11 cellular contexts compared by ENCODE assay signal in genomic region chr17:78976907-78977680, GRCh38. TPM values are rescaled to one million over a fixed set of nuclear protein-coding genes. Genes with fewer than 3 reads are reported as not detected.
DNase-seq lines count a peak whose midpoint lies in the region; ATAC-seq and TF ChIP-seq lines count a peak whose summit lies in the region.
"Had no signal": no experiment of that assay in that cellular context is flagged by ENCODE, and none has a peak within 500 bp of the region (broad histone marks: within the 10 kb centered on the region; RNA-seq: fewer than 3 reads in every experiment).

No MANE protein-coding gene starts in this region.

- peaks cover 23% of the 10 kb centered on the region for H3F3A ChIP-seq in neural progenitor cell (ENCODE audit: low read depth)

- H3K27me3 Mint-ChIP-seq in neural progenitor cell (ENCODE audit: insufficient read depth, low read depth) (peaks cover 6% of the 10 kb centered on the region), endothelial cell (ENCODE audit: unreplicated experiment) (peaks cover 3% of the 10 kb centered on the region)

- H3K27ac ChIP-seq in BLaER1 treated with 17β-estradiol and CSF1 and Interleukin-3, amounts not matched to agents 10 nM and 100 nM: peak overlapping the region in 3 of 11 experiments; percentile 13 to 85 (median 15); a peak in 3 of 22 replicates
- H3K27ac ChIP-seq in mammary epithelial cell (ENCODE audit: insufficient read depth, low read depth, low read length) (no peak overlapping the region), neural progenitor cell (no peak overlapping the region)

- no peaks in the 10 kb centered on the region for H3K9me3 Mint-ChIP-seq in neural progenitor cell
- H3K9me3 Mint-ChIP-seq in endothelial cell (ENCODE audit: unreplicated experiment): no peaks in the 10 kb centered on the region
- H3K9me3 Mint-ChIP-seq: immature natural killer cell had no signal

- H3K36me3 Mint-ChIP-seq in neural progenitor cell: no peaks in the 10 kb centered on the region
- no peaks in the 10 kb centered on the region for H3K36me3 Mint-ChIP-seq in endothelial cell (ENCODE audit: low read depth, unreplicated experiment)
- H3K36me3 Mint-ChIP-seq: immature natural killer cell had no signal

- H3K27me3 ChIP-seq in BLaER1 treated with 17β-estradiol and CSF1 and Interleukin-3, amounts not matched to agents 10 nM and 100 nM: no peaks in the 10 kb centered on the region
- no peaks in the 10 kb centered on the region for H3K27me3 ChIP-seq in mammary epithelial cell (ENCODE audit: insufficient read depth, low read length)
- no peaks in the 10 kb centered on the region for H3K27me3 ChIP-seq in neural progenitor cell

- peak overlapping the region; percentile 59 for H3K27ac Mint-ChIP-seq in neural progenitor cell
- no peak overlapping the region for H3K27ac Mint-ChIP-seq in endothelial cell (ENCODE audit: unreplicated experiment)
- H3K27ac Mint-ChIP-seq: immature natural killer cell had no signal

- H3K36me3 ChIP-seq in BLaER1 treated with 17β-estradiol and CSF1 and Interleukin-3, amounts not matched to agents 10 nM and 100 nM: peaks cover 0 to 26% (median 0%) of the 10 kb centered on the region in 11 experiments; a peak in 5 of 22 replicates
- H3K36me3 ChIP-seq in mammary epithelial cell (ENCODE audit: insufficient read depth, low read length) (no peaks in the 10 kb centered on the region), neural progenitor cell (no peaks in the 10 kb centered on the region)

- peak overlapping the region; percentile 82 to 96 (median 89) for H3K4me2 ChIP-seq in BLaER1 treated with 17β-estradiol and CSF1 and Interleukin-3, amounts not matched to agents 10 nM and 100 nM
- H3K4me2 ChIP-seq in mammary epithelial cell (ENCODE audit: insufficient read depth, low read depth, low read length) (peak overlapping the region; percentile 72), neural progenitor cell (no peak overlapping the region)

- WGBS in mammary epithelial cell (ENCODE audit: low coverage, missing lambda C conversion rate): 59% methylated on average over 14 of the region's 20 CpGs

- H3K9me3 ChIP-seq in BLaER1 treated with 17β-estradiol and CSF1 and Interleukin-3, amounts not matched to agents 10 nM and 100 nM (replicated peaks in 1 of 11): no peaks in the 10 kb centered on the region
- no peaks in the 10 kb centered on the region for H3K9me3 ChIP-seq in mammary epithelial cell (replicated peaks; ENCODE audit: insufficient read depth, low read length)
- no peaks in the 10 kb centered on the region for H3K9me3 ChIP-seq in neural progenitor cell (ENCODE audit: low read depth)
- H3K9me3 ChIP-seq: Caco-2 had no signal

- in situ Hi-C loops in mammary epithelial cell (cut with MboI; ENCODE audit: low sequenced_read_pairs in 2 of 2): no loop called here

- TF ChIP-seq POLR2A in NB4 (IDR thresholded peaks at IDR 0.05; ENCODE audit: extremely low read depth, insufficient read length): no peak

- dilution Hi-C loops in mammary epithelial cell (cut with HindIII; ENCODE audit: low sequenced_read_pairs): loop anchor here (5.0 kb wide), 1 partner anchor 35 kb away; no protein-coding TSS in a partner anchor

- H2AFZ ChIP-seq in mammary epithelial cell (ENCODE audit: low read depth, low read length) (no peak overlapping the region), neural progenitor cell (replicated peaks) (no peak overlapping the region)

- peak overlapping the region in 1 of 10 experiments; percentile 55; a peak in 1 of 20 replicates for H3K4me3 ChIP-seq in BLaER1 treated with 17β-estradiol and CSF1 and Interleukin-3, amounts not matched to agents 10 nM and 100 nM
- no peak overlapping the region for H3K4me3 ChIP-seq in NB4 (ENCODE audit: low read depth, low read length)
- H3K4me3 ChIP-seq in mammary epithelial cell (replicated peaks in 1 of 3; ENCODE audit: insufficient read depth in 1 of 3, low read depth in 2 of 3, low read length in 3 of 3): no peak overlapping the region
- no peak overlapping the region for H3K4me3 ChIP-seq in neural progenitor cell

- no peak for TF ChIP-seq CTCF in NB4 (IDR thresholded peaks at IDR 0.05; ENCODE audit: low read depth, low read length)
- TF ChIP-seq CTCF in mammary epithelial cell (conservative IDR thresholded peaks at IDR 0.05 in 1 of 2, IDR thresholded peaks at IDR 0.05 in 1 of 2; ENCODE audit: extremely low read depth in 1 of 2, insufficient read depth in 1 of 2, low read depth in 1 of 2, low read length in 2 of 2): no peak
- no peak for TF ChIP-seq CTCF in neural progenitor cell (IDR thresholded peaks at IDR 0.05)
- no peak for TF ChIP-seq CTCF in endothelial cell (IDR thresholded peaks at IDR 0.05; ENCODE audit: unreplicated experiment)

- H3K79me2 ChIP-seq in mammary epithelial cell (ENCODE audit: insufficient read depth, low read length) (peaks cover 33% of the 10 kb centered on the region), neural progenitor cell (ENCODE audit: low read depth) (peaks cover 13% of the 10 kb centered on the region)

- ATAC-seq in HG03354 (IDR thresholded peaks at IDR 0.05; ENCODE audit: poor library complexity, severe bottlenecking, unreplicated experiment): no peak

- CTCF ChIA-PET in mammary epithelial cell (lab: Charles Lee; ENCODE audit: low non-redundant PET): interaction anchor here (0.6 kb wide), 1 partner anchor 110 kb away, joined by 5 read pairs; no protein-coding TSS in a partner anchor

- BruUV-seq in mammary epithelial cell (replicated peaks; lab: Mats Ljungman, UMichigan): no TSS peak

- peaks cover 33% of the 10 kb centered on the region for H3K4me1 Mint-ChIP-seq in neural progenitor cell
- peaks cover 9% of the 10 kb centered on the region for H3K4me1 Mint-ChIP-seq in endothelial cell (ENCODE audit: unreplicated experiment)
- H3K4me1 Mint-ChIP-seq: immature natural killer cell had no signal

- intact Hi-C loops in mammary epithelial cell (cut with micrococcal nuclease): no loop called here

- H3K4me3 Mint-ChIP-seq in neural progenitor cell: peak overlapping the region; percentile 54
- H3K4me3 Mint-ChIP-seq in endothelial cell (ENCODE audit: unreplicated experiment): no peak overlapping the region
- H3K4me3 Mint-ChIP-seq: immature natural killer cell had no signal

- DNase-seq in NB4 (ENCODE audit: low read depth) (peak; percentile 19), mammary epithelial cell (no peak), neural progenitor cell (ENCODE audit: low spot score) (no peak), endothelial cell (ENCODE audit: low spot score) (no peak), mucosa of gallbladder (ENCODE audit: low spot score) (no peak)
- no peak for DNase-seq in activated CD8-positive, alpha-beta memory T cell treated with anti-CD3 and anti-CD28 coated beads, Interleukin-2, amount 50 U/mL, for 4 hours
- DNase-seq: Caco-2, immature natural killer cell, NCI-H2029 treated with DMSO at 0.1 percent for 48 hours had no signal

- H3K4me1 ChIP-seq in BLaER1 treated with 17β-estradiol and CSF1 and Interleukin-3, amounts not matched to agents 10 nM and 100 nM: peaks cover 60 to 75% (median 70%) of the 10 kb centered on the region in 10 experiments
- H3K4me1 ChIP-seq in mammary epithelial cell (ENCODE audit: insufficient read depth, low read length) (peaks cover 66% of the 10 kb centered on the region), neural progenitor cell (peaks cover 30% of the 10 kb centered on the region)

- peak overlapping the region in 8 of 11 experiments; percentile 11 to 77 (median 44); a peak in 12 of 22 replicates for H3K9ac ChIP-seq in BLaER1 treated with 17β-estradiol and CSF1 and Interleukin-3, amounts not matched to agents 10 nM and 100 nM
- H3K9ac ChIP-seq in mammary epithelial cell (ENCODE audit: insufficient read depth, low read length): no peak overlapping the region
- no peak overlapping the region for H3K9ac ChIP-seq in neural progenitor cell

- peaks cover 0 to 29% (median 7%) of the 10 kb centered on the region in 11 experiments; a peak in 8 of 22 replicates for H4K20me1 ChIP-seq in BLaER1 treated with 17β-estradiol and CSF1 and Interleukin-3, amounts not matched to agents 10 nM and 100 nM
- H4K20me1 ChIP-seq in mammary epithelial cell (ENCODE audit: insufficient read depth, low read length) (no peaks in the 10 kb centered on the region), neural progenitor cell (ENCODE audit: low read depth) (no peaks in the 10 kb centered on the region)

RNA-seq across cellular contexts. Expression of gene LGALS3BP, which starts 2.6 kb away (rescaled TPM):
- total RNA-seq in mammary epithelial cell (100 to 1,000 TPM; 173 to 221 TPM), neural progenitor cell (ENCODE audit: low replicate concordance) (17.5 and 64.3 TPM in 2 replicates), endothelial cell (ENCODE audit: unreplicated experiment) (12.6 TPM), mucosa of gallbladder (761 TPM)
- polyA plus RNA-seq in mammary epithelial cell: 109 TPM
- 167 TPM for polyA minus RNA-seq in mammary epithelial cell

RNA-seq across cellular contexts. Expression of gene CANT1, which starts 32.5 kb away (rescaled TPM):
- total RNA-seq in mammary epithelial cell (10 to 100 TPM; 54.5 to 86.5 TPM), neural progenitor cell (ENCODE audit: low replicate concordance) (24.3 and 61.3 TPM in 2 replicates), endothelial cell (ENCODE audit: unreplicated experiment) (81.6 TPM), mucosa of gallbladder (132 TPM)
- 61.6 TPM for polyA plus RNA-seq in mammary epithelial cell
- polyA minus RNA-seq in mammary epithelial cell: 59.7 TPM

RNA-seq across cellular contexts. Expression of gene C1QTNF1, which starts 46.9 kb away (rescaled TPM):
- total RNA-seq in mammary epithelial cell (10 to 100 TPM; 13.2 to 22.0 TPM), neural progenitor cell (ENCODE audit: low replicate concordance) (1.4 and 2.6 TPM in 2 replicates), endothelial cell (ENCODE audit: unreplicated experiment) (0.26 TPM), mucosa of gallbladder (45.3 TPM)
- polyA plus RNA-seq in mammary epithelial cell: 10.4 TPM
- 10.4 TPM for polyA minus RNA-seq in mammary epithelial cell
- polyA plus RNA-seq: immature natural killer cell had no signal

RNA-seq across cellular contexts. Expression of gene TIMP2, which starts 51.9 kb away (rescaled TPM):
- total RNA-seq in mammary epithelial cell: 10 to 100 TPM; 20.7 to 31.2 TPM
- 11.5 TPM for polyA plus RNA-seq in mammary epithelial cell
- polyA minus RNA-seq in mammary epithelial cell: 19.6 TPM
- total RNA-seq in neural progenitor cell (ENCODE audit: low replicate concordance): 19.8 and 22.3 TPM in 2 replicates
- total RNA-seq in endothelial cell (ENCODE audit: unreplicated experiment): 41.5 TPM
- 377 TPM for total RNA-seq in mucosa of gallbladder

Comparison
In these comparisons a context has a peak if more than half of its experiments do, and no peak if none do; other contexts are left out.
1. H3K9ac ChIP-seq: peak in BLaER1 treated with 17β-estradiol and CSF1 and Interleukin-3, amounts not matched to agents 10 nM and 100 nM (8 of 11); none in mammary epithelial cell (single experiment) and neural progenitor cell (single experiment).